1 cellular context compared by ENCODE assay signal in the genomic region with DNA sequence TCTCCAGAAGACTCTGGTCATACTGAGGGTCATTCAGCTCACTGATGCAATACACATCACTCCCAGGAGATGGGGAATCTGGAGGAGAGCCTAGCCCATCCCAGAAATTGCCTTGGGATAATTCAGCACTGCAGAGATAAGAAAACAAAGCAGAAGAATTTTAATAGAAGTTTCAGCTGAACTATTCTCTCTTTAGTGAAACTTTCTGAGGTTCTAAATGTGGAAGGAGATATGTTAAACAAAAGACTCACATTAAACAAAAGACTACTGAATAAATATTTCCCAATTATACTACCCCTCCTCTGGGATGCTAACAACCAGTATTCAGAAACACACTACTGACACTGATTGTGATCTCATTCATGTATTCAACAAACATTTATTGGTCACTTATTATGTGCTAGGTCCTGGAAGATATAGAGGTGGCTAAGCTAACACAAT.
TF ChIP-seq lines count a peak whose summit lies in the region.

No MANE protein-coding gene starts in this region.

TF ChIP-seq in SK-N-SH, 30 proteins besides CTCF, POLR2A, EP300 and RAD21 (continued from another document):
- TF ChIP-seq, protein P1, sequence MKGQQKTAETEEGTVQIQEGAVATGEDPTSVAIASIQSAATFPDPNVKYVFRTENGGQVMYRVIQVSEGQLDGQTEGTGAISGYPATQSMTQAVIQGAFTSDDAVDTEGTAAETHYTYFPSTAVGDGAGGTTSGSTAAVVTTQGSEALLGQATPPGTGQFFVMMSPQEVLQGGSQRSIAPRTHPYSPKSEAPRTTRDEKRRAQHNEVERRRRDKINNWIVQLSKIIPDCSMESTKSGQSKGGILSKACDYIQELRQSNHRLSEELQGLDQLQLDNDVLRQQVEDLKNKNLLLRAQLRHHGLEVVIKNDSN (IDR thresholded peaks at IDR 0.05; ENCODE audit: borderline replicate concordance, low read depth), result no peak
- no peak for TF ChIP-seq GATA2 (CRISPR knock-in tag; IDR thresholded peaks at IDR 0.05)
- no peak for TF ChIP-seq RXRA (IDR thresholded peaks at IDR 0.05; ENCODE audit: borderline replicate concordance, low read depth)
- no peak for TF ChIP-seq MEF2A (IDR thresholded peaks at IDR 0.05; ENCODE audit: borderline replicate concordance, low read depth)
- no peak for TF ChIP-seq FOXJ3 (CRISPR knock-in tag; IDR thresholded peaks at IDR 0.05)
- no peak for TF ChIP-seq ELF1 (IDR thresholded peaks at IDR 0.05)
- no peak for TF ChIP-seq TEAD4 (IDR thresholded peaks at IDR 0.05; ENCODE audit: borderline replicate concordance, insufficient read depth)
- TF ChIP-seq SMC3 (IDR thresholded peaks at IDR 0.05; ENCODE audit: low read depth, low read length), result no peak
- no peak for TF ChIP-seq NFIC (IDR thresholded peaks at IDR 0.05; ENCODE audit: borderline replicate concordance)
